Comparison of ENCODE assay signal across 8 cellular contexts in the genomic region with DNA sequence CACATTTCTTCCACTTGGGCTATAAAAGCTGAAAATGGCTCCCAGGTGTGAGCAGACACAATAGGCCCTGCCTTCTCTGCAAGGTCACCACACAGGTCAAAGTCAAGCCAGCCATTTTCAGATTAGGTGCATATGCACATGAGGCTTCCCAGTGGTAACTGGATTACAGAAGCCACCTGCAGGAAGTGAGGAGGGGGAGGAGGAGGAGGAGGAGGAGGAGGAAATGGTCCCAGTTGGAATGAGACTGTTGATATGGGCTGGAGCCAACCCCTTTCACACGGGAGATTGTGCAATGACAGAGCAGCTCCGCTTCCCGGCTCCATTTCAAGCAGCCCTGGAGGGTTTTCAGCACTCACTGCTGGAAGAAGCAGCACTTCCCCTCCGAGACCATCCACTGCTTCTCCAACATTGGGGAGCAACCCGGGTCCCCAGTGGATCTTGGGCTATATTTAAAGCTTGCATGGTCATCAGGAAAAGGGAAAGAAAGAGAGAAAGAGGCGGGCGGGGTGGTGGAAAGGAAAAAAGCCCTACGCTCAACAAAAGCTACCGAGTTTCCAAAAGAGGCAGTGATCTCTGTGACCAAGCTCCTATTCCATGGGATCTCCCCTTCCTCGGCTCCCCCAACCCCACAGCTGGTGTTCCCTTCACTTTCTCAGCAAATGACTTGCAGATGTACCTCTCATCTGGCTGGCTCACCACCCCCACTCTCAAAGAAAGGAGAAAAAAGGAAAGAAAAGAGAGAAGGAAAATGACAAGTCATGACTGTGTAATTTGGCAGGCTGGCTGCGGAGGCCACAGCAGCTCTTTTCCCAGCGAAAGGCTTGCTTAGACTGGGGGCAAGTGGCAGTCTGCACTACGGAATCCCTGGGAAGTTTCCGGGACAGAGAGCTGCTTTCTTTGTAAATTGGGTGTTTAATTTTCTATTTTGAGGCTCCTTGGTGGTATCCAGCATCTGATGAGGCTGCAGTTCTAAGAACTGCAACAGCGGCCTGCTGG.
A peak's percentile ranks its signal among the peaks of the same experiment; 100 is the strongest.
DNase-seq lines count a peak whose midpoint lies in the region; ATAC-seq and TF ChIP-seq lines count a peak whose summit lies in the region.

No MANE protein-coding gene starts in this region.

- peak overlapping the region; percentile 82 for H2AFZ ChIP-seq in ACC112 (ENCODE audit: low read length, unreplicated experiment)

- no peaks in the 10 kb centered on the region for H3K36me3 ChIP-seq in ACC112 (ENCODE audit: insufficient read depth, low read length)
- H3K36me3 ChIP-seq in brain microvascular endothelial cell (replicated peaks) = no peaks in the 10 kb centered on the region

- in situ Hi-C loops in brain microvascular endothelial cell (cut with HindIII; ENCODE audit: low pct_ligation_motif_present, low sequenced_read_pairs) = no loop called here

- peaks cover 32% of the 10 kb centered on the region for H3K4me1 ChIP-seq in ACC112 (ENCODE audit: control insufficient read depth, insufficient read depth, low read length, unreplicated experiment)

- peak; percentile 82 for DNase-seq in LNCaP clone FGC (ENCODE audit: low read depth)
- peak; percentile 65 for DNase-seq in brain microvascular endothelial cell
- peak; percentile 78 for DNase-seq in iris pigment epithelial cell (ENCODE audit: low read depth)
- DNase-seq in substantia nigra (lab: John Stamatoyannopoulos, UW) = peak in 27 of 49 donors; percentile 6 to 65 (median 38)
- no peak for DNase-seq in NCI-H774 (lab: John Stamatoyannopoulos, UW)

- no peaks in the 10 kb centered on the region for H3K27me3 ChIP-seq in ACC112 (ENCODE audit: insufficient read depth, low read length)
- no peaks in the 10 kb centered on the region for H3K27me3 ChIP-seq in brain microvascular endothelial cell (replicated peaks)

- H3K4me3 ChIP-seq in ACC112 (ENCODE audit: low read depth, low read length) = peak overlapping the region; percentile 63
- no peak overlapping the region for H3K4me3 ChIP-seq in LNCaP clone FGC (ENCODE audit: low read depth, low read length)
- peak overlapping the region; percentile 15 for H3K4me3 ChIP-seq in brain microvascular endothelial cell (ENCODE audit: low read depth, low read length)

- TF ChIP-seq CTCF in LNCaP clone FGC (IDR thresholded peaks at IDR 0.05; ENCODE audit: control insufficient read depth, extremely low read depth, insufficient read depth) = no peak
- TF ChIP-seq CTCF in brain microvascular endothelial cell (IDR thresholded peaks at IDR 0.05; ENCODE audit: low read depth, low read length, missing control alignments) = no peak

- H3K27ac ChIP-seq in ACC112 (ENCODE audit: low read depth, low read length) (peak overlapping the region; percentile 62), brain microvascular endothelial cell (peak overlapping the region; percentile 81), substantia nigra (ENCODE audit: low read depth, low read length, poor library complexity, severe bottlenecking) (peak overlapping the region; percentile 23)

- H3K79me2 ChIP-seq in ACC112 (ENCODE audit: control insufficient read depth, insufficient read depth, low read length, unreplicated experiment) = no peaks in the 10 kb centered on the region

- no peak for ATAC-seq in HG02623 (IDR thresholded peaks at IDR 0.05; ENCODE audit: unreplicated experiment)
- ATAC-seq in GM18867 (IDR thresholded peaks at IDR 0.05; ENCODE audit: unreplicated experiment) = no peak

Comparison
In these comparisons a context has a peak if more than half of its experiments do, and no peak if none do; other contexts are left out.
1. H3K27ac ChIP-seq: peak in every context shown above with its lines; median percentile 81 in brain microvascular endothelial cell; 62 in ACC112; 23 in substantia nigra.